ENCODE assay signal across 17 cellular contexts in genomic region chr3:183827809-183828537, GRCh38. TPM values are rescaled to one million over a fixed set of nuclear protein-coding genes. Genes with fewer than 3 reads are reported as not detected.
A peak's percentile ranks its signal among the peaks of the same experiment; 100 is the strongest.
DNase-seq lines count a peak whose midpoint lies in the region; ATAC-seq lines count a peak whose summit lies in the region.
"Had no signal": no experiment of that assay in that cellular context is flagged by ENCODE, and none has a peak within 500 bp of the region (broad histone marks: within the 10 kb centered on the region; RNA-seq: fewer than 3 reads in every experiment).

No MANE protein-coding gene starts in this region.

- peaks cover 8% of the 10 kb centered on the region for H3K4me1 Mint-ChIP-seq in activated naive CD4-positive, alpha-beta T cell treated with anti-CD3 and anti-CD28 coated beads, Interleukin-2, amount 50 U/mL, for 24 hours
- peaks cover 9 to 18% (median 15%) of the 10 kb centered on the region in 3 donors for H3K4me1 Mint-ChIP-seq in T-cell

- H3K36me3 Mint-ChIP-seq in activated naive CD4-positive, alpha-beta T cell treated with anti-CD3 and anti-CD28 coated beads, Interleukin-2, amount 50 U/mL, for 24 hours = peaks cover 5% of the 10 kb centered on the region
- H3K36me3 Mint-ChIP-seq in T-cell = peaks cover 19% of the 10 kb centered on the region
- H3K36me3 Mint-ChIP-seq: IgD-negative memory B cell had no signal

- no peaks in the 10 kb centered on the region for H3K9me3 Mint-ChIP-seq in activated naive CD4-positive, alpha-beta T cell treated with anti-CD3 and anti-CD28 coated beads, Interleukin-2, amount 50 U/mL, for 24 hours
- no peaks in the 10 kb centered on the region for H3K9me3 Mint-ChIP-seq in T-cell
- H3K9me3 Mint-ChIP-seq: IgD-negative memory B cell had no signal

- H3K4me3 Mint-ChIP-seq in activated naive CD4-positive, alpha-beta T cell treated with anti-CD3 and anti-CD28 coated beads, Interleukin-2, amount 50 U/mL, for 24 hours = no peak overlapping the region
- no peak overlapping the region for H3K4me3 Mint-ChIP-seq in T-cell

- POLR2A ChIA-PET in T-cell (lab: Charles Lee) = no interaction called here

- no peak for DNase-seq in activated naive CD4-positive, alpha-beta T cell treated with anti-CD3 and anti-CD28 coated beads, Interleukin-2, amount 50 U/mL, for 16 hours
- DNase-seq in T-cell = no peak
- peak; percentile 31 for DNase-seq in left lobe of liver (ENCODE audit: low spot score)
- no peak for DNase-seq in substantia nigra (lab: John Stamatoyannopoulos, UW)
- DNase-seq in NCI-H1092 (lab: John Stamatoyannopoulos, UW) = no peak
- no peak for DNase-seq in NCI-H526 treated with DMSO at 0.1 percent for 48 hours (lab: John Stamatoyannopoulos, UW)
- DNase-seq: AML-193; Calu3; HCEC 1CT; MV-4-11; NCI-H1436; NCI-H2081; NCI-H524; NK-92 treated with Interleukin-12 subunit alpha and Interleukin-12 subunit beta, amount 100 ng/mL, for 24 hours; PC-3 had no signal

- ATAC-seq in T-cell (replicated peaks in 1 of 4) (no peak), left lobe of liver (no peak)
- ATAC-seq: PC-3 had no signal

- peak overlapping the region; percentile 4 for H3K27ac ChIP-seq in substantia nigra (ENCODE audit: low read depth, low read length, poor library complexity, severe bottlenecking)

- CTCF ChIA-PET in T-cell (lab: Charles Lee) = interaction anchor here in 1 of 2 donors (1.0 kb wide), 1 partner anchor 12 kb away, joined by 3 read pairs; no protein-coding TSS in a partner anchor

- peak overlapping the region; percentile 59 for H3K27ac Mint-ChIP-seq in activated naive CD4-positive, alpha-beta T cell treated with anti-CD3 and anti-CD28 coated beads, Interleukin-2, amount 50 U/mL, for 24 hours
- peak overlapping the region; percentile 0 to 73 for H3K27ac Mint-ChIP-seq in T-cell

- H3K27me3 Mint-ChIP-seq in activated naive CD4-positive, alpha-beta T cell treated with anti-CD3 and anti-CD28 coated beads, Interleukin-2, amount 50 U/mL, for 24 hours = no peaks in the 10 kb centered on the region
- peaks cover 0 to 8% of the 10 kb centered on the region in 2 donors for H3K27me3 Mint-ChIP-seq in T-cell

RNA-seq across cellular contexts. Expression of gene MAP6D1, which starts 2.6 kb away (rescaled TPM):
- 1 to 10 TPM; 1.2 to 3.3 (median 2.1) TPM for total RNA-seq in T-cell
- total RNA-seq in left lobe of liver = 0.65 TPM

RNA-seq across cellular contexts. Expression of gene PARL, which starts 56.7 kb away (rescaled TPM):
- 10 to 100 TPM; 38.8 to 46.2 (median 41.3) TPM for total RNA-seq in T-cell
- 25.5 TPM for total RNA-seq in left lobe of liver
